ENCODE assay signal across 9 cellular contexts in the genomic region with DNA sequence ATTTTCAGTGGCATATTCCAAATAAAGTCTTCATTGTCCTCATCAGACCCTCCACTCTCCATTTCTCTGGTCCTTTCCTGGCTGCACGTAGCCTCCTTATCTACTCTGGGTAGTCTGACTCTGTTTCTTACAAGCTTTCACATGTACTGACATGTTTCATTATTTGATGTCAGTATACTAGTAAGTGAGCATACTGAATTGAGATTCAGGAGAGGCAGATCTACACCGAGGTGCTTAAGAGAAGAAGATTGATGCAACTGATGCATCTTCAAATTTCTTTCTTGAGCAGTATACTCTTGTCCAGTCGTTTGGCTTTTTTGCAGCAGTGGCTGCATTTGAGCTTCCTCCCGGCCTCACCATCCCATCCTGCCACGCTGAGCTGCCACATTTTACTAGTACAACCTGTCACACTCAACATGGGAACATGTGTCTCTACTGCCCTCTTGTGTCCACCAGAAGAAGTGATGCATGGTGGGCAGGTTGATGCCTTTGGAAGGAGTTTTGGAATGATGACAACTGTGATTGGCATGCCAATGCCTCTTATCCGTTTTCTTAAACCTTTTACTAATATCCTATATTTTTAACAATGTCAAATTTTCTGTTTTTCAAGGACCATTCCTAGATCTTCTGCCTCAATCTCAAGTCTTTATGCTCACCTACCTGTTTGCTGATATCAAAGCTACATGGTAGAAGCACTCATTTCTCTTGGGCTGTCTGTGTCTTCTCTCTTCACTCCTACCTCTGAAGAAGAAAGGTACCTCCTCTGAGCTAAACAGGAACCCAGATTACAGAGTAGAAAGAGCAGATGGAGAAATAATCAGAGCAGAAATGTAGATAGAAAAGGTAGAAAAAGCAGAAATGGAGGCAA. TPM values are rescaled to one million over a fixed set of nuclear protein-coding genes. Genes with fewer than 3 reads are reported as not detected.
A peak's percentile ranks its signal among the peaks of the same experiment; 100 is the strongest.
DNase-seq lines count a peak whose midpoint lies in the region; ATAC-seq and TF ChIP-seq lines count a peak whose summit lies in the region.
"Had no signal": no experiment of that assay in that cellular context is flagged by ENCODE, and none has a peak within 500 bp of the region (broad histone marks: within the 10 kb centered on the region; RNA-seq: fewer than 3 reads in every experiment).

No MANE protein-coding gene starts in this region.

- H3K4me3 ChIP-seq in dorsolateral prefrontal cortex: no peak overlapping the region
- no peak overlapping the region for H3K4me3 ChIP-seq in mesendoderm (ENCODE audit: low read length)

- no CpG with 5 or more reads among the region's 6 CpGs for WGBS in mesendoderm (ENCODE audit: extremely low coverage, insufficient coverage, low lambda C conversion rate)

- H3K79me1 ChIP-seq in mesendoderm (ENCODE audit: low read length): no peaks in the 10 kb centered on the region

- TF ChIP-seq CTCF in dorsolateral prefrontal cortex (IDR thresholded peaks at IDR 0.05 in 54 of 56, conservative IDR thresholded peaks at IDR 0.05 in 2 of 56; ENCODE audit: low read depth in 1 of 56, partially characterized antibody in 56 of 56): peak; percentile 62 to 93 (median 85)

- no peaks in the 10 kb centered on the region for H3K79me2 ChIP-seq in mesendoderm (ENCODE audit: control insufficient read depth, insufficient read depth, low read length)

- H2BK5ac ChIP-seq in mesendoderm (ENCODE audit: low read length): no peak overlapping the region

- H3K4ac ChIP-seq in mesendoderm (ENCODE audit: low read depth, low read length): no peak overlapping the region

- no peak overlapping the region for H4K8ac ChIP-seq in mesendoderm (ENCODE audit: low read depth, low read length)

- peak; percentile 28 for DNase-seq in COLO668 (lab: John Stamatoyannopoulos, UW; ENCODE audit: unreplicated experiment)
- DNase-seq in NCI-H526 (lab: John Stamatoyannopoulos, UW): peak; percentile 6 to 69
- peak; percentile 23 to 65 for DNase-seq in activated CD4-positive, alpha-beta T cell treated with anti-CD3 and anti-CD28 coated beads, Interleukin-2, amount 50 U/mL, for 24 hours (ENCODE audit: low read depth in 1 of 2, low spot score in 1 of 2)
- peak in 8 of 10 donors; percentile 12 to 58 (median 44) for DNase-seq in dorsolateral prefrontal cortex
- peak; percentile 86 for DNase-seq in mesendoderm
- peak; percentile 67 for DNase-seq in stimulated activated CD8-positive, alpha-beta memory T cell treated with anti-CD3 and anti-CD28 coated beads, Interleukin-4, amount 100 ng/mL, for 48 hours

- no peak overlapping the region for H3K27ac ChIP-seq in dorsolateral prefrontal cortex
- H3K27ac ChIP-seq in mesendoderm (ENCODE audit: low read depth, low read length): no peak overlapping the region

- no peak overlapping the region for H3K18ac ChIP-seq in mesendoderm (ENCODE audit: low read length)

- no peak overlapping the region for H2AK5ac ChIP-seq in mesendoderm (ENCODE audit: low read length)

- intact Hi-C loops in dorsolateral prefrontal cortex (cut with DNase I): loop anchor here (2.0 to 5.0 kb wide), 3 partner anchors 248 to 423 kb away; no protein-coding TSS in a partner anchor

- H3K36me3 ChIP-seq in mesendoderm (ENCODE audit: control insufficient read depth, insufficient read depth, low read length): no peaks in the 10 kb centered on the region

- H3K27me3 ChIP-seq in dorsolateral prefrontal cortex: peaks cover 0 to 6% (median 0%) of the 10 kb centered on the region in 45 donors
- no peaks in the 10 kb centered on the region for H3K27me3 ChIP-seq in mesendoderm (ENCODE audit: insufficient read depth, low read length, poor library complexity)

- no peak overlapping the region for H3K9ac ChIP-seq in mesendoderm (ENCODE audit: low read length)

- no peak overlapping the region for H3K4me2 ChIP-seq in mesendoderm (ENCODE audit: low read length)

- no peak overlapping the region for H2BK15ac ChIP-seq in mesendoderm (replicated peaks; ENCODE audit: low read depth)

- ATAC-seq in GM19397 (IDR thresholded peaks at IDR 0.05; ENCODE audit: unreplicated experiment): peak; percentile 94
- ATAC-seq in HG03460 (IDR thresholded peaks at IDR 0.05; ENCODE audit: unreplicated experiment): peak; percentile 87

- H4K5ac ChIP-seq in mesendoderm (ENCODE audit: low read length): no peak overlapping the region

- no peaks in the 10 kb centered on the region for H3K4me1 ChIP-seq in mesendoderm (ENCODE audit: control insufficient read depth, low read depth, low read length)

- H2BK120ac ChIP-seq in mesendoderm (ENCODE audit: low read depth, low read length): no peak overlapping the region

- no peak overlapping the region for H3K23ac ChIP-seq in mesendoderm (ENCODE audit: low read length)

- no peak overlapping the region for H3K56ac ChIP-seq in mesendoderm (ENCODE audit: low read length)

RNA-seq across cellular contexts. Expression of gene GUCA1C, which starts 38.7 kb away (rescaled TPM):
- total RNA-seq in dorsolateral prefrontal cortex: 1 to 10 TPM in 6 of 120 experiments, under 1 TPM in 16, not detected in 98; 0.43 to 1.6 (median 0.75) TPM
- polyA plus RNA-seq in mesendoderm (2013, experiment 1 of 2): not detected
- polyA plus RNA-seq in mesendoderm (2013, experiment 2 of 2): not detected
- total RNA-seq: activated CD8-positive, alpha-beta memory T cell treated with anti-CD3 and anti-CD28 coated beads for 36 hours had no signal

Comparison
In these comparisons a context has a peak if more than half of its experiments do, and no peak if none do; other contexts are left out.
1. DNase-seq: peak in every context shown above with its lines; median percentile 86 in mesendoderm; 67 in stimulated activated CD8-positive, alpha-beta memory T cell treated with anti-CD3 and anti-CD28 coated beads, Interleukin-4, amount 100 ng/mL, for 48 hours; 44 in activated CD4-positive, alpha-beta T cell treated with anti-CD3 and anti-CD28 coated beads, Interleukin-2, amount 50 U/mL, for 24 hours; 44 in dorsolateral prefrontal cortex; 38 in NCI-H526; 28 in COLO668.